Comparison of ENCODE assay signal across 25 cellular contexts in the genomic region with DNA sequence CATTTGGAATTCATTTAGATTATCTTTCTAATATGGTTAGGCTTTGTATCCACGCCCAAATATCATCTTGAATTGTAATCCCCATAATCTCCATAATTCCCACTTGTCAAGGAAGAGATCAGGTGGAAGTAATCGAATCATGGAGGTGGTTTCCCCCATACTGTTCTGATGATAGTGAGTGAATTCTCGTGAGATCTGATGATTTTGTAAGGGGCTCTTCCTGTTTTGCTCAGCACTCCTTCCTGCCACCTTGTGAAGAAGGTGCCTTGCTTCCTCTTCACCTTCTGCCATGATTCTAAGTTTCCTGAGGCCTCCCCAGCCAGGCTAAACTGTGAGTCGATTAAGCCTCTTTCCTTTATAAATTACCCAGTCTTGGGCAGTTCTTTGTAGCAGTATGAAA.
"Had no signal": no experiment of that assay in that cellular context is flagged by ENCODE, and none has a peak within 500 bp of the region (broad histone marks: within the 10 kb centered on the region; RNA-seq: fewer than 3 reads in every experiment).

No MANE protein-coding gene starts in this region.

- H3K4me3 ChIP-seq: adrenal gland, colonic mucosa, Peyer's patch, SJCRH30 had no signal

- H3K9me2 ChIP-seq: SK-N-SH had no signal

- H3K9me3 ChIP-seq: colonic mucosa, Peyer's patch, SJCRH30 had no signal

- H3K4me1 ChIP-seq: adrenal gland, colonic mucosa, Peyer's patch, SJCRH30 had no signal

- H3K36me3 ChIP-seq: adrenal gland, colonic mucosa, Peyer's patch, SJCRH30 had no signal

- ATAC-seq: activated CD4-positive, CD25-positive, alpha-beta regulatory T cell treated with anti-CD3 and anti-CD28 coated beads, Interleukin-2, amount 50 U/mL, for 24 hours; activated CD8-positive, alpha-beta T cell treated with anti-CD3 and anti-CD28 coated beads for 36 hours; activated T-cell treated with anti-CD3 and anti-CD28 coated beads, Interleukin-2, amount 50 U/mL, for 72 hours had no signal

- H3K27me3 ChIP-seq: adrenal gland, colonic mucosa, Peyer's patch, SJCRH30 had no signal

- H3K27ac ChIP-seq: adrenal gland, colonic mucosa, Peyer's patch, RWPE1, SJCRH30 had no signal

- H3K9ac ChIP-seq: SK-N-SH had no signal

- DNase-seq: activated CD4-positive, alpha-beta T cell treated with anti-CD3 and anti-CD28 coated beads for 4 hours; activated CD8-positive, alpha-beta memory T cell treated with anti-CD3 and anti-CD28 coated beads, Interleukin-2, amount 50 U/mL, for 4 hours; activated CD8-positive, alpha-beta T cell treated with anti-CD3 and anti-CD28 coated beads for 36 hours; activated gamma-delta T cell treated with Interleukin-2 at 50 U/mL for 16 hours; activated naive CD4-positive, alpha-beta T cell treated with anti-CD3 and anti-CD28 coated beads, Interleukin-2, amount 10 ng/mL, durations not matched to agents 7 days and 5 days; activated naive CD8-positive, alpha-beta T cell treated with anti-CD3 and anti-CD28 coated beads, Interleukin-2, amount 10 ng/mL, durations not matched to agents 7 days and 5 days; activated T-cell treated with anti-CD3 and anti-CD28 coated beads, Interleukin-2, amount 50 U/mL, for 72 hours; adrenal gland; anterior cingulate cortex; caudate nucleus; colonic mucosa; Kasumi-1; NCI-H1092; NCI-H1417; NCI-H2029; NCI-H345; NCI-H510A; NCI-H526 treated with DMSO at 0.1 percent for 48 hours; Peyer's patch; Right ventricle myocardium superior; SJCRH30; SK-N-SH; SW 1271 had no signal

- H3K4me2 ChIP-seq: SK-N-SH had no signal
